Comparison of ENCODE assay signal across 8 cellular contexts in genomic region chr12:6829532-6830220, GRCh38. TPM values are rescaled to one million over a fixed set of nuclear protein-coding genes. Genes with fewer than 3 reads are reported as not detected.
A peak's percentile ranks its signal among the peaks of the same experiment; 100 is the strongest.
DNase-seq lines count a peak whose midpoint lies in the region; ATAC-seq and TF ChIP-seq lines count a peak whose summit lies in the region.

No MANE protein-coding gene starts in this region.

- H3K4me3 ChIP-seq in BJ (ENCODE audit: low read depth, low read length), result peak overlapping the region; percentile 93
- peak overlapping the region; percentile 79 for H3K4me3 ChIP-seq in Jurkat, Clone E6-1 (ENCODE audit: low read length)

- DNase-seq in BJ (ENCODE audit: low read depth), result no peak
- no peak for DNase-seq in Jurkat, Clone E6-1 (ENCODE audit: low read depth, low spot score)
- DNase-seq in central memory CD8-positive, alpha-beta T cell (ENCODE audit: low spot score in 2 of 2), result no peak
- peak in 1 of 2 experiments; percentile 58 for DNase-seq in mesothelial cell of epicardium (ENCODE audit: low spot score in 2 of 2, unreplicated experiment in 2 of 2)
- DNase-seq in COLO668 (lab: John Stamatoyannopoulos, UW; ENCODE audit: unreplicated experiment), result no peak

- peaks cover 33% of the 10 kb centered on the region for H3K4me1 Mint-ChIP-seq in central memory CD8-positive, alpha-beta T cell
- peaks cover 27% of the 10 kb centered on the region for H3K4me1 Mint-ChIP-seq in mesothelial cell of epicardium

- H3K4me3 Mint-ChIP-seq in central memory CD8-positive, alpha-beta T cell, result peak overlapping the region; percentile 85
- peak overlapping the region; percentile 93 for H3K4me3 Mint-ChIP-seq in mesothelial cell of epicardium

- H3K36me3 ChIP-seq in BJ (ENCODE audit: control insufficient read depth, insufficient read depth, low read length), result peaks cover 22% of the 10 kb centered on the region

- TF ChIP-seq CTCF in BJ (IDR thresholded peaks at IDR 0.05; ENCODE audit: insufficient read depth, low read depth, low read length) (peak; percentile 41), mesothelial cell of epicardium (IDR thresholded peaks at IDR 0.05; ENCODE audit: unreplicated experiment) (no peak)

- H3K27ac Mint-ChIP-seq in central memory CD8-positive, alpha-beta T cell (ENCODE audit: low read depth), result peak overlapping the region; percentile 85
- peak overlapping the region; percentile 95 for H3K27ac Mint-ChIP-seq in mesothelial cell of epicardium

- POLR2A ChIA-PET in BJ (lab: Charles Lee), result no interaction called here

- ATAC-seq in central memory CD8-positive, alpha-beta T cell (replicated peaks; ENCODE audit: extremely low read depth, poor library complexity, severe bottlenecking), result no peak
- ATAC-seq in HG03139 (IDR thresholded peaks at IDR 0.05; ENCODE audit: unreplicated experiment), result no peak
- no peak for ATAC-seq in GM19351 (IDR thresholded peaks at IDR 0.05; ENCODE audit: unreplicated experiment)
- ATAC-seq in GM21381 (IDR thresholded peaks at IDR 0.05; ENCODE audit: unreplicated experiment), result no peak

- no peaks in the 10 kb centered on the region for H3K9me3 Mint-ChIP-seq in central memory CD8-positive, alpha-beta T cell
- no peaks in the 10 kb centered on the region for H3K9me3 Mint-ChIP-seq in mesothelial cell of epicardium

- H3K27me3 ChIP-seq in BJ (ENCODE audit: control insufficient read depth, insufficient read depth, low read length), result no peaks in the 10 kb centered on the region

- peaks cover 20% of the 10 kb centered on the region for H3K36me3 Mint-ChIP-seq in central memory CD8-positive, alpha-beta T cell (ENCODE audit: insufficient read depth)
- H3K36me3 Mint-ChIP-seq in mesothelial cell of epicardium, result peaks cover 5% of the 10 kb centered on the region

- CTCF ChIA-PET in BJ (lab: Yijun Ruan, JAX), result interaction anchor here (0.8 to 12.9 kb wide), 7 partner anchors 10 to 210 kb away, joined by 3 to 92 read pairs (median 4); partner anchors contain the start of genes CDCA3, MLF2 and USP5

- peaks cover 73% of the 10 kb centered on the region for H3K27me3 Mint-ChIP-seq in central memory CD8-positive, alpha-beta T cell
- peaks cover 9% of the 10 kb centered on the region for H3K27me3 Mint-ChIP-seq in mesothelial cell of epicardium (ENCODE audit: low read depth)

RNA-seq across cellular contexts. Expression of gene P3H3, which starts 1.5 kb away (rescaled TPM):
- polyA plus RNA-seq in BJ (2011; rRNA removed), result 40.9 and 71.6 TPM in 2 replicates
- polyA minus RNA-seq in BJ (2011; rRNA and poly(A)+ RNA removed), result 19.5 and 23.4 TPM in 2 replicates
- 7.4 TPM for polyA plus RNA-seq in Jurkat, Clone E6-1 (2012; ENCODE audit: insufficient read depth, insufficient read length)
- 80.7 to 86.2 TPM (median 83.8 TPM) in 3 replicates for total RNA-seq in mesothelial cell of epicardium

RNA-seq across cellular contexts. Expression of gene GPR162, which starts 8.1 kb away (rescaled TPM):
- polyA plus RNA-seq in BJ (2011; rRNA removed), result 3.3 and 6.6 TPM in 2 replicates
- 3.6 and 3.8 TPM in 2 replicates for polyA minus RNA-seq in BJ (2011; rRNA and poly(A)+ RNA removed)
- polyA plus RNA-seq in Jurkat, Clone E6-1 (2012; ENCODE audit: insufficient read depth, insufficient read length), result 3.3 TPM
- total RNA-seq in mesothelial cell of epicardium, result 10.8 to 11.5 TPM (median 11.0 TPM) in 3 replicates

RNA-seq across cellular contexts. Expression of gene GNB3, which starts 11.0 kb away (rescaled TPM):
- polyA plus RNA-seq in BJ (2011; rRNA removed), result 3.3 and 5.3 TPM in 2 replicates
- 1.6 and 3.7 TPM in 2 replicates for polyA minus RNA-seq in BJ (2011; rRNA and poly(A)+ RNA removed)
- 6.6 TPM for polyA plus RNA-seq in Jurkat, Clone E6-1 (2012; ENCODE audit: insufficient read depth, insufficient read length)
- total RNA-seq in mesothelial cell of epicardium, result 22.9 to 24.3 TPM (median 23.0 TPM) in 3 replicates

RNA-seq across cellular contexts. Expression of gene CDCA3, which starts 21.4 kb away (rescaled TPM):
- 39.2 and 57.1 TPM in 2 replicates for polyA plus RNA-seq in BJ (2011; rRNA removed)
- 16.6 and 20.1 TPM in 2 replicates for polyA minus RNA-seq in BJ (2011; rRNA and poly(A)+ RNA removed)
- 103 TPM for polyA plus RNA-seq in Jurkat, Clone E6-1 (2012; ENCODE audit: insufficient read depth, insufficient read length)
- 11.9 to 18.6 TPM (median 14.3 TPM) in 3 replicates for total RNA-seq in mesothelial cell of epicardium

RNA-seq across cellular contexts. Expression of gene USP5, which starts 22.3 kb away (rescaled TPM):
- polyA plus RNA-seq in BJ (2011; rRNA removed), result 52.9 and 90.0 TPM in 2 replicates
- 79.9 and 113 TPM in 2 replicates for polyA minus RNA-seq in BJ (2011; rRNA and poly(A)+ RNA removed)
- 50.6 TPM for polyA plus RNA-seq in Jurkat, Clone E6-1 (2012; ENCODE audit: insufficient read depth, insufficient read length)
- 119 to 126 TPM (median 122 TPM) in 3 replicates for total RNA-seq in mesothelial cell of epicardium
